ENCODE assay signal across 11 cellular contexts in the genomic region with DNA sequence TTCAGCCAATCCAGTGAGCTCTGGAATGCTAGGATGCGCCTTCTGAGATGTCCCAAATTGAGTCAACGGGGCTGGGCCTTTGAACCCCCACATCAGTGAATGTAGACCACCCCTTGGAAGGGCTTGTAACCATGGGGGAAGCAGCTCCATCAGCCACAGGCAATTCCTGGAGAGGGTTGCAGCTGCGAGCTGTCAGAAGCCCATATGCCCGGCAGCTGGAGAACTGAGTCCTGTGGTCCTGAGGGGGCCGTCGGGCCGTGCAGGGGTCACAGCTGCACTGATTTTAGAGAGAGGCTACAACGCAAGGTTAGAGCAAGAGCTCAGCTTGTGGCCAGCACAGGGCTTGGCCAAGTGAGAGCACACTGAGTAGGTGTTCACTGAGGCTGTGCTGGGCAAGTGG.
DNase-seq lines count a peak whose midpoint lies in the region; ATAC-seq and TF ChIP-seq lines count a peak whose summit lies in the region.
"Had no signal": no experiment of that assay in that cellular context is flagged by ENCODE, and none has a peak within 500 bp of the region (broad histone marks: within the 10 kb centered on the region; RNA-seq: fewer than 3 reads in every experiment).

No MANE protein-coding gene starts in this region.

- no peaks in the 10 kb centered on the region for H3K36me3 ChIP-seq in esophagus muscularis mucosa

- H3K27me3 ChIP-seq in esophagus muscularis mucosa: no peaks in the 10 kb centered on the region

- no peak overlapping the region for H3K27ac ChIP-seq in esophagus muscularis mucosa (replicated peaks in 1 of 4)

- intact Hi-C loops in cardiac septum (cut with DNase I) (no loop called here), left cardiac atrium (cut with DNase I) (no loop called here), esophagus muscularis mucosa (cut with DNase I) (no loop called here), sciatic nerve (cut with DNase I) (no loop called here)

- no peak overlapping the region for H3K4me3 ChIP-seq in esophagus muscularis mucosa
- H3K4me3 ChIP-seq: GM23338 had no signal

- no peak for TF ChIP-seq CTCF in esophagus muscularis mucosa (IDR thresholded peaks at IDR 0.05)

- H3K4me1 ChIP-seq in esophagus muscularis mucosa: peaks cover 0 to 12% (median 8%) of the 10 kb centered on the region in 4 donors

- TF ChIP-seq POLR2A in esophagus muscularis mucosa (IDR thresholded peaks at IDR 0.05; ENCODE audit: low read depth): no peak

- no peaks in the 10 kb centered on the region for H3K9me3 ChIP-seq in esophagus muscularis mucosa

- DNase-seq in cardiac septum (ENCODE audit: low spot score) (peak; percentile 64), left cardiac atrium (no peak), esophagus muscularis mucosa (ENCODE audit: extremely low spot score) (peak; percentile 72), sciatic nerve (ENCODE audit: low spot score) (peak; percentile 15), middle frontal gyrus (ENCODE audit: extremely low spot score, low spot score) (no peak), NCI-H2081 (lab: John Stamatoyannopoulos, UW) (no peak), activated gamma-delta T cell treated with Interleukin-2 at 50 U/mL for 16 hours (no peak)
- DNase-seq: C1 segment of cervical spinal cord, NCI-H187 treated with DMSO at 0.1 percent for 48 hours, NCI-H526 treated with DMSO at 0.1 percent for 48 hours had no signal

- 47% methylated on average over 3 of the region's 8 CpGs for WGBS in esophagus muscularis mucosa

- no peak for TF ChIP-seq EP300 in esophagus muscularis mucosa (IDR thresholded peaks at IDR 0.05)

- ATAC-seq in left cardiac atrium: no peak
- ATAC-seq in sciatic nerve: no peak
- ATAC-seq: GM23338 had no signal

Comparison
In these comparisons a context has a peak if more than half of its experiments do, and no peak if none do; other contexts are left out.
1. DNase-seq: peak in cardiac septum (single experiment), esophagus muscularis mucosa (single experiment) and sciatic nerve (single experiment); none in left cardiac atrium (single experiment), middle frontal gyrus (single experiment), NCI-H2081 (0 of 2) and activated gamma-delta T cell treated with Interleukin-2 at 50 U/mL for 16 hours (single experiment).